Comparison of ENCODE assay signal across 17 cellular contexts in genomic region chr5:14181299-14181968, GRCh38. TPM values are rescaled to one million over a fixed set of nuclear protein-coding genes. Genes with fewer than 3 reads are reported as not detected.
DNase-seq lines count a peak whose midpoint lies in the region; ATAC-seq and TF ChIP-seq lines count a peak whose summit lies in the region.
"Had no signal": no experiment of that assay in that cellular context is flagged by ENCODE, and none has a peak within 500 bp of the region (broad histone marks: within the 10 kb centered on the region; RNA-seq: fewer than 3 reads in every experiment).

No MANE protein-coding gene starts in this region.

- H3K4me1 ChIP-seq in BLaER1 (peaks cover 42% of the 10 kb centered on the region), RWPE2 (ENCODE audit: insufficient read depth, poor library complexity, severe bottlenecking) (peaks cover 97% of the 10 kb centered on the region), foreskin keratinocyte (peaks cover 79% of the 10 kb centered on the region), sigmoid colon (peaks cover 0 to 92% (median 84%) of the 10 kb centered on the region in 4 donors)

- peaks cover 100% of the 10 kb centered on the region for H4K20me1 ChIP-seq in BLaER1

- 79 to 89% methylated on average over 11 of the region's 11 CpGs for WGBS in sigmoid colon, 2 donors

- ATAC-seq in RWPE2 (ENCODE audit: low read depth), result no peak
- no peak for ATAC-seq in foreskin keratinocyte
- ATAC-seq in sciatic nerve, result no peak
- ATAC-seq in GM21381 (IDR thresholded peaks at IDR 0.05; ENCODE audit: unreplicated experiment), result no peak
- ATAC-seq in HG03159 (IDR thresholded peaks at IDR 0.05; ENCODE audit: unreplicated experiment), result no peak
- ATAC-seq: lower lobe of right lung; stimulated activated naive CD8-positive, alpha-beta T cell treated with anti-CD3 and anti-CD28 coated beads, Interleukin-15, amount 100 ng/mL, for 72 hours had no signal

- intact Hi-C loops in sigmoid colon (cut with DNase I) (no loop called here), sciatic nerve (cut with DNase I) (loop anchor here (10.0 kb wide), 1 partner anchor 83 kb away; no protein-coding TSS in a partner anchor)

- H3K9ac ChIP-seq in BLaER1, result no peak overlapping the region

- H3K27ac ChIP-seq in BLaER1 (no peak overlapping the region), RWPE2 (ENCODE audit: poor library complexity, severe bottlenecking) (peak overlapping the region; percentile 98), foreskin keratinocyte (peak overlapping the region; percentile 33), sigmoid colon (peak overlapping the region; percentile 86 to 95 (median 92))
- H3K27ac ChIP-seq: lower lobe of right lung had no signal

- H3K4me2 ChIP-seq in BLaER1, result peak overlapping the region; percentile 3; the same call in 1 of the 2 replicates

- H3K4me3 ChIP-seq in BLaER1 (no peak overlapping the region), RWPE2 (ENCODE audit: severe bottlenecking) (no peak overlapping the region), sigmoid colon (no peak overlapping the region)
- H3K4me3 ChIP-seq: lower lobe of right lung had no signal

- H3K36me3 ChIP-seq in BLaER1 (no peaks in the 10 kb centered on the region), RWPE2 (ENCODE audit: low read depth) (no peaks in the 10 kb centered on the region), sigmoid colon (no peaks in the 10 kb centered on the region)
- H3K36me3 ChIP-seq: lower lobe of right lung had no signal

- TF ChIP-seq POLR2A in sigmoid colon (IDR thresholded peaks at IDR 0.05), result no peak

- no peak for TF ChIP-seq EP300 in sigmoid colon (IDR thresholded peaks at IDR 0.05)

- TF ChIP-seq CTCF in RWPE2 (IDR thresholded peaks at IDR 0.05; ENCODE audit: poor library complexity, severe bottlenecking), result no peak
- TF ChIP-seq CTCF in foreskin keratinocyte (conservative IDR thresholded peaks at IDR 0.05), result no peak
- no peak for TF ChIP-seq CTCF in sigmoid colon (IDR thresholded peaks at IDR 0.05)

- DNase-seq in RWPE2 (ENCODE audit: low spot score) (no peak), foreskin keratinocyte (no peak), sigmoid colon (no peak), sciatic nerve (ENCODE audit: low spot score) (no peak), midbrain (lab: John Stamatoyannopoulos, UW) (no peak)
- DNase-seq: activated CD4-positive, alpha-beta T cell treated with anti-CD3 and anti-CD28 coated beads for 4 hours; activated CD8-positive, alpha-beta memory T cell treated with anti-CD3 and anti-CD28 coated beads, Interleukin-2, amount 50 U/mL, for 4 hours; activated gamma-delta T cell treated with Interleukin-2 at 50 U/mL for 16 hours; Caco-2; erythroblast; lower lobe of right lung; NCI-H1930; NCI-H510A; stimulated activated naive CD8-positive, alpha-beta T cell treated with anti-CD3 and anti-CD28 coated beads, Interleukin-15, amount 100 ng/mL, for 72 hours had no signal

- H3K9me3 ChIP-seq in BLaER1, result no peaks in the 10 kb centered on the region
- H3K9me3 ChIP-seq in RWPE2 (ENCODE audit: severe bottlenecking), result no peaks in the 10 kb centered on the region
- no peaks in the 10 kb centered on the region for H3K9me3 ChIP-seq in sigmoid colon
- H3K9me3 ChIP-seq: Caco-2, lower lobe of right lung had no signal

- no peaks in the 10 kb centered on the region for H3K27me3 ChIP-seq in BLaER1
- H3K27me3 ChIP-seq in RWPE2 (ENCODE audit: insufficient read depth, poor library complexity, severe bottlenecking), result no peaks in the 10 kb centered on the region
- H3K27me3 ChIP-seq in foreskin keratinocyte, result no peaks in the 10 kb centered on the region
- no peaks in the 10 kb centered on the region for H3K27me3 ChIP-seq in sigmoid colon

RNA-seq across cellular contexts. Expression of gene TRIO, which starts 38.3 kb away (rescaled TPM):
- total RNA-seq in foreskin keratinocyte, result 73.7 and 95.9 TPM in 2 replicates
- 18.1 and 18.4 TPM in 2 replicates for polyA plus RNA-seq in foreskin keratinocyte
- total RNA-seq in sigmoid colon, result 100 to 1,000 TPM; 119 to 300 (median 181) TPM
- 10 to 100 TPM; 34.8 to 56.4 (median 53.2) TPM for polyA plus RNA-seq in sigmoid colon
- 192 TPM for total RNA-seq in sciatic nerve
